Comparison of ENCODE assay signal across 1 cellular context in genomic region chr1:209057901-209058300, GRCh38.
TF ChIP-seq lines count a peak whose summit lies in the region.

No MANE protein-coding gene starts in this region.

TF ChIP-seq in K562, 482 proteins besides CTCF, POLR2A, EP300 and RAD21 (continued from another document):
- TF ChIP-seq FOXM1 (IDR thresholded peaks at IDR 0.05; ENCODE audit: low read depth): no peak
- TF ChIP-seq FOXM1 (CRISPR knock-in tag; IDR thresholded peaks at IDR 0.05; ENCODE audit: low read depth): no peak
- peak; percentile 25; the same call in 1 of the 2 replicates for TF ChIP-seq MAFK (IDR thresholded peaks at IDR 0.05; ENCODE audit: low read length)
- no peak for TF ChIP-seq GABPA (tag; conservative IDR thresholded peaks at IDR 0.05; ENCODE audit: low read depth)
- TF ChIP-seq, protein P1, sequence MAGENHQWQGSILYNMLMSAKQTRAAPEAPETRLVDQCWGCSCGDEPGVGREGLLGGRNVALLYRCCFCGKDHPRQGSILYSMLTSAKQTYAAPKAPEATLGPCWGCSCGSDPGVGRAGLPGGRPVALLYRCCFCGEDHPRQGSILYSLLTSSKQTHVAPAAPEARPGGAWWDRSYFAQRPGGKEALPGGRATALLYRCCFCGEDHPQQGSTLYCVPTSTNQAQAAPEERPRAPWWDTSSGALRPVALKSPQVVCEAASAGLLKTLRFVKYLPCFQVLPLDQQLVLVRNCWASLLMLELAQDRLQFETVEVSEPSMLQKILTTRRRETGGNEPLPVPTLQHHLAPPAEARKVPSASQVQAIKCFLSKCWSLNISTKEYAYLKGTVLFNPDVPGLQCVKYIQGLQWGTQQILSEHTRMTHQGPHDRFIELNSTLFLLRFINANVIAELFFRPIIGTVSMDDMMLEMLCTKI (IDR thresholded peaks at IDR 0.05; ENCODE audit: partially characterized antibody): no peak
- no peak for TF ChIP-seq ZFP30 (CRISPR knock-in tag; IDR thresholded peaks at IDR 0.05; ENCODE audit: borderline replicate concordance)
- TF ChIP-seq C11orf30 (IDR thresholded peaks at IDR 0.05; ENCODE audit: low read depth): peak; percentile 45; the same call in 1 of the 2 replicates
- TF ChIP-seq, protein P2, sequence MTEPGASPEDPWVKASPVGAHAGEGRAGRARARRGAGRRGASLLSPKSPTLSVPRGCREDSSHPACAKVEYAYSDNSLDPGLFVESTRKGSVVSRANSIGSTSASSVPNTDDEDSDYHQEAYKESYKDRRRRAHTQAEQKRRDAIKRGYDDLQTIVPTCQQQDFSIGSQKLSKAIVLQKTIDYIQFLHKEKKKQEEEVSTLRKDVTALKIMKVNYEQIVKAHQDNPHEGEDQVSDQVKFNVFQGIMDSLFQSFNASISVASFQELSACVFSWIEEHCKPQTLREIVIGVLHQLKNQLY (CRISPR knock-in tag; conservative IDR thresholded peaks at IDR 0.05): no peak
- no peak for TF ChIP-seq ARID2 (IDR thresholded peaks at IDR 0.05)
- TF ChIP-seq IRF2 (CRISPR knock-in tag; IDR thresholded peaks at IDR 0.05): no peak
- TF ChIP-seq ZKSCAN8 (CRISPR knock-in tag; IDR thresholded peaks at IDR 0.05): no peak
- peak; percentile 49 for TF ChIP-seq MAFF (IDR thresholded peaks at IDR 0.05; ENCODE audit: low read length)
- TF ChIP-seq, protein P3, sequence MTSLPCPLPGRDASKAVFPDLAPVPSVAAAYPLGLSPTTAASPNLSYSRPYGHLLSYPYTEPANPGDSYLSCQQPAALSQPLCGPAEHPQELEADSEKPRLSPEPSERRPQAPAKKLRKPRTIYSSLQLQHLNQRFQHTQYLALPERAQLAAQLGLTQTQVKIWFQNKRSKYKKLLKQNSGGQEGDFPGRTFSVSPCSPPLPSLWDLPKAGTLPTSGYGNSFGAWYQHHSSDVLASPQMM (CRISPR knock-in tag; IDR thresholded peaks at IDR 0.05): no peak
- TF ChIP-seq CC2D1A (IDR thresholded peaks at IDR 0.05): no peak
- peak; percentile 80 for TF ChIP-seq ZNF316 (IDR thresholded peaks at IDR 0.05)
- TF ChIP-seq SMAD2 (IDR thresholded peaks at IDR 0.05; ENCODE audit: low read depth, low read length): no peak
- TF ChIP-seq, protein P4, sequence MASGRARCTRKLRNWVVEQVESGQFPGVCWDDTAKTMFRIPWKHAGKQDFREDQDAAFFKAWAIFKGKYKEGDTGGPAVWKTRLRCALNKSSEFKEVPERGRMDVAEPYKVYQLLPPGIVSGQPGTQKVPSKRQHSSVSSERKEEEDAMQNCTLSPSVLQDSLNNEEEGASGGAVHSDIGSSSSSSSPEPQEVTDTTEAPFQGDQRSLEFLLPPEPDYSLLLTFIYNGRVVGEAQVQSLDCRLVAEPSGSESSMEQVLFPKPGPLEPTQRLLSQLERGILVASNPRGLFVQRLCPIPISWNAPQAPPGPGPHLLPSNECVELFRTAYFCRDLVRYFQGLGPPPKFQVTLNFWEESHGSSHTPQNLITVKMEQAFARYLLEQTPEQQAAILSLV (tag; IDR thresholded peaks at IDR 0.05): no peak
- no peak for TF ChIP-seq KDM1A (IDR thresholded peaks at IDR 0.05)
- TF ChIP-seq E2F3 (CRISPR knock-in tag; IDR thresholded peaks at IDR 0.05): no peak
TF ChIP-seq in K562: peak in this region for 5.
